ENCODE assay signal across 9 cellular contexts in genomic region chr2:164697688-164698290, GRCh38.
DNase-seq lines count a peak whose midpoint lies in the region; ATAC-seq and TF ChIP-seq lines count a peak whose summit lies in the region.
"Had no signal": no experiment of that assay in that cellular context is flagged by ENCODE, and none has a peak within 500 bp of the region (broad histone marks: within the 10 kb centered on the region; RNA-seq: fewer than 3 reads in every experiment).

No MANE protein-coding gene starts in this region.

- H3K4me3 ChIP-seq in BJ (ENCODE audit: low read depth, low read length), result no peak overlapping the region
- H3K4me3 ChIP-seq in HCT116 (replicated peaks in 1 of 2; ENCODE audit: low read depth in 1 of 2, low read length in 2 of 2), result no peak overlapping the region

- peak; percentile 58 for TF ChIP-seq CTCF in BJ (IDR thresholded peaks at IDR 0.05; ENCODE audit: insufficient read depth, low read depth, low read length)
- TF ChIP-seq CTCF in HCT116 (IDR thresholded peaks at IDR 0.05 in 2 of 3, conservative IDR thresholded peaks at IDR 0.05 in 1 of 3; ENCODE audit: borderline replicate concordance in 1 of 3, insufficient read depth in 1 of 3, low read depth in 2 of 3, low read length in 2 of 3), result peak in 2 of 3 experiments; percentile 61 to 67; a peak in 4 of 6 replicates

- no peaks in the 10 kb centered on the region for H3K9me3 ChIP-seq in HCT116 (ENCODE audit: control insufficient read depth in 1 of 2, insufficient read depth in 1 of 2, low read depth in 1 of 2, low read length in 2 of 2)

- H3K27me3 ChIP-seq in BJ (ENCODE audit: control insufficient read depth, insufficient read depth, low read length), result no peaks in the 10 kb centered on the region
- no peaks in the 10 kb centered on the region for H3K27me3 ChIP-seq in HCT116 (ENCODE audit: insufficient read depth, low read length)

- no peaks in the 10 kb centered on the region for H3K9me3 Mint-ChIP-seq in activated CD4-positive, alpha-beta memory T cell treated with anti-CD3 and anti-CD28 coated beads for 36 hours
- H3K9me3 Mint-ChIP-seq: stimulated activated naive CD8-positive, alpha-beta T cell treated with anti-CD3 and anti-CD28 coated beads, Interleukin-15, Interleukin-2, amounts not matched to agents 100 ng/mL and 50 ng/mL, for 24 hours had no signal

- H3K4me1 Mint-ChIP-seq in activated CD4-positive, alpha-beta memory T cell treated with anti-CD3 and anti-CD28 coated beads for 36 hours (ENCODE audit: low read depth), result no peaks in the 10 kb centered on the region

- no peak overlapping the region for H3K4me3 Mint-ChIP-seq in activated CD4-positive, alpha-beta memory T cell treated with anti-CD3 and anti-CD28 coated beads for 36 hours
- H3K4me3 Mint-ChIP-seq: stimulated activated naive CD8-positive, alpha-beta T cell treated with anti-CD3 and anti-CD28 coated beads, Interleukin-15, Interleukin-2, amounts not matched to agents 100 ng/mL and 50 ng/mL, for 24 hours had no signal

- H4K20me1 ChIP-seq in HCT116 (ENCODE audit: insufficient read depth), result no peaks in the 10 kb centered on the region

- H3K36me3 ChIP-seq in BJ (ENCODE audit: control insufficient read depth, insufficient read depth, low read length) (peaks cover 9% of the 10 kb centered on the region), HCT116 (ENCODE audit: control insufficient read depth in 1 of 2, insufficient read depth in 2 of 2, low read length in 2 of 2) (no peaks in the 10 kb centered on the region)

- DNase-seq in BJ (ENCODE audit: low read depth) (no peak), HCT116 (ENCODE audit: low read depth, low spot score) (peak; percentile 6), SK-N-DZ (ENCODE audit: low spot score) (peak; percentile 27), iPS-NIHi11 (ENCODE audit: low spot score) (peak; percentile 11), dedifferentiated amniotic fluid mesenchymal stem cell (ENCODE audit: extremely low spot score) (no peak)
- no peak for DNase-seq in activated CD4-positive, alpha-beta memory T cell treated with anti-CD3 and anti-CD28 coated beads for 36 hours

- no peaks in the 10 kb centered on the region for H3K27me3 Mint-ChIP-seq in activated CD4-positive, alpha-beta memory T cell treated with anti-CD3 and anti-CD28 coated beads for 36 hours
- H3K27me3 Mint-ChIP-seq: stimulated activated naive CD8-positive, alpha-beta T cell treated with anti-CD3 and anti-CD28 coated beads, Interleukin-15, Interleukin-2, amounts not matched to agents 100 ng/mL and 50 ng/mL, for 24 hours had no signal

- H2AFZ ChIP-seq in HCT116 (ENCODE audit: low read depth, low read length, poor library complexity, severe bottlenecking), result no peak overlapping the region

- no peaks in the 10 kb centered on the region for H3K36me3 Mint-ChIP-seq in activated CD4-positive, alpha-beta memory T cell treated with anti-CD3 and anti-CD28 coated beads for 36 hours

- TF ChIP-seq POLR2A in HCT116 (IDR thresholded peaks at IDR 0.05; ENCODE audit: borderline replicate concordance, extremely low read depth, insufficient read depth, insufficient read length), result no peak

- no peaks in the 10 kb centered on the region for H3K4me1 ChIP-seq in HCT116 (ENCODE audit: control insufficient read depth in 1 of 2, insufficient read depth in 2 of 2, low read length in 2 of 2)

- BruUV-seq in HCT116 (replicated peaks; lab: Mats Ljungman, UMichigan), result no TSS peak

- no peaks in the 10 kb centered on the region for H3K9me2 ChIP-seq in HCT116 (ENCODE audit: insufficient read depth)

- CTCF ChIA-PET in BJ (lab: Yijun Ruan, JAX), result interaction anchor here (0.8 to 0.9 kb wide), 3 partner anchors 9 to 15 kb away, joined by 3 to 5 read pairs (median 3); no protein-coding TSS in a partner anchor
- CTCF ChIA-PET in HCT116 (lab: Charles Lee), result no interaction called here
- CTCF ChIA-PET in activated CD4-positive, alpha-beta memory T cell treated with anti-CD3 and anti-CD28 coated beads for 36 hours (lab: Charles Lee), result no interaction called here

- H3K79me2 ChIP-seq in HCT116 (ENCODE audit: insufficient read depth, low read length), result no peaks in the 10 kb centered on the region

- H3K27ac ChIP-seq in HCT116 (ENCODE audit: low read depth, low read length), result no peak overlapping the region

- no peak for TF ChIP-seq RAD21 in HCT116 (IDR thresholded peaks at IDR 0.05; ENCODE audit: low read depth)

- H3K4me2 ChIP-seq in HCT116 (ENCODE audit: low read length), result no peak overlapping the region

- intact Hi-C loops in HCT116 (cut with micrococcal nuclease), result no loop called here
- intact Hi-C loops in activated CD4-positive, alpha-beta memory T cell treated with anti-CD3 and anti-CD28 coated beads for 36 hours (cut with micrococcal nuclease), result no loop called here

- no peak overlapping the region for H3K27ac Mint-ChIP-seq in activated CD4-positive, alpha-beta memory T cell treated with anti-CD3 and anti-CD28 coated beads for 36 hours
- H3K27ac Mint-ChIP-seq: stimulated activated naive CD8-positive, alpha-beta T cell treated with anti-CD3 and anti-CD28 coated beads, Interleukin-15, Interleukin-2, amounts not matched to agents 100 ng/mL and 50 ng/mL, for 24 hours had no signal

- POLR2A ChIA-PET in BJ (lab: Charles Lee), result no interaction called here
- POLR2A ChIA-PET in HCT116 (lab: Charles Lee), result no interaction called here
- POLR2A ChIA-PET in activated CD4-positive, alpha-beta memory T cell treated with anti-CD3 and anti-CD28 coated beads for 36 hours (lab: Charles Lee), result no interaction called here

- peak; percentile 82 for ATAC-seq in HCT116
- no peak for ATAC-seq in HG03460 (IDR thresholded peaks at IDR 0.05; ENCODE audit: unreplicated experiment)
- ATAC-seq in GM21717 (IDR thresholded peaks at IDR 0.05; ENCODE audit: unreplicated experiment), result no peak

- H3K9ac ChIP-seq in HCT116 (ENCODE audit: low read length), result no peak overlapping the region

- RAD21 ChIA-PET in HCT116 (lab: Charles Lee; ENCODE audit: low non-redundant PET in 1 of 2, low total read pairs in 2 of 2, uncharacterized antibody in 2 of 2, unreplicated experiment in 2 of 2), result no interaction called here

TF ChIP-seq in HCT116, 20 proteins besides CTCF, POLR2A, EP300 and RAD21 (continues in another document):
- TF ChIP-seq ATF3 (IDR thresholded peaks at IDR 0.05) (no peak), EZH2phosphoT487 (IDR thresholded peaks at IDR 0.05; ENCODE audit: borderline replicate concordance) (no peak), ZBTB33 (IDR thresholded peaks at IDR 0.05; ENCODE audit: extremely low read depth, insufficient replicate concordance, low read length) (no peak), EGR1 (IDR thresholded peaks at IDR 0.05; ENCODE audit: low read depth) (no peak), MAX (IDR thresholded peaks at IDR 0.05) (no peak), CEBPB (IDR thresholded peaks at IDR 0.05; ENCODE audit: low read depth) (no peak), TCF7L2 (IDR thresholded peaks at IDR 0.05; ENCODE audit: borderline replicate concordance, extremely low read depth, insufficient read depth, insufficient read length) (no peak), SIN3A (IDR thresholded peaks at IDR 0.05; ENCODE audit: low read depth) (no peak), YY1 (IDR thresholded peaks at IDR 0.05; ENCODE audit: extremely low read depth, insufficient replicate concordance, low read depth, low read length) (no peak), SRF (IDR thresholded peaks at IDR 0.05; ENCODE audit: low read depth) (no peak), REST (IDR thresholded peaks at IDR 0.05; ENCODE audit: low read depth) (no peak)

Comparison
In these comparisons a context has a peak if more than half of its experiments do, and no peak if none do; other contexts are left out.
1. DNase-seq: peak in HCT116 (single experiment), SK-N-DZ (single experiment) and iPS-NIHi11 (single experiment); none in BJ (single experiment), activated CD4-positive, alpha-beta memory T cell treated with anti-CD3 and anti-CD28 coated beads for 36 hours (single experiment) and dedifferentiated amniotic fluid mesenchymal stem cell (single experiment).